In genomic region chr2:8193686-8194615, GRCh38 we compare ENCODE assay signal across 12 cellular contexts.
DNase-seq lines count a peak whose midpoint lies in the region; ATAC-seq and TF ChIP-seq lines count a peak whose summit lies in the region.
"Had no signal": no experiment of that assay in that cellular context is flagged by ENCODE, and none has a peak within 500 bp of the region (broad histone marks: within the 10 kb centered on the region; RNA-seq: fewer than 3 reads in every experiment).

No MANE protein-coding gene starts in this region.

- ATAC-seq in omental fat pad (ENCODE audit: low FRiP score), result no peak
- ATAC-seq in GM19328 (IDR thresholded peaks at IDR 0.05; ENCODE audit: unreplicated experiment), result no peak
- ATAC-seq in foreskin keratinocyte, result no peak

- H3K4me1 ChIP-seq in OCI-LY3 (ENCODE audit: low read length), result peaks cover 18% of the 10 kb centered on the region
- H3K4me1 ChIP-seq in liver (ENCODE audit: control insufficient read depth in 4 of 4, insufficient read depth in 4 of 4, low read length in 3 of 4), result peaks cover 3 to 11% (median 8%) of the 10 kb centered on the region in 4 donors
- H3K4me1 ChIP-seq in foreskin keratinocyte, result no peaks in the 10 kb centered on the region
- H3K4me1 ChIP-seq: testis had no signal

- H3K9me3 ChIP-seq in OCI-LY3 (ENCODE audit: insufficient read depth, low read length) (no peaks in the 10 kb centered on the region), liver (ENCODE audit: control insufficient read depth in 4 of 4, low read length in 3 of 4) (no peaks in the 10 kb centered on the region)
- H3K9me3 ChIP-seq: testis had no signal

- no peaks in the 10 kb centered on the region for H4K20me1 ChIP-seq in OCI-LY3 (ENCODE audit: insufficient read depth, low read length)

- H3K36me3 ChIP-seq in OCI-LY3 (replicated peaks; ENCODE audit: low read depth, low read length) (no peaks in the 10 kb centered on the region), liver (ENCODE audit: control insufficient read depth in 4 of 4, insufficient read depth in 3 of 4, low read depth in 1 of 4, low read length in 3 of 4) (no peaks in the 10 kb centered on the region)

- 20% methylated on average over 15 of the region's 15 CpGs for WGBS in liver

- H3K27me3 ChIP-seq in OCI-LY3 (ENCODE audit: low read depth, low read length), result 0 out of 2 replicates have a peak, but pooled peaks cover 9% of the 10 kb centered on the region
- no peaks in the 10 kb centered on the region for H3K27me3 ChIP-seq in liver (ENCODE audit: control insufficient read depth in 4 of 4, insufficient read depth in 4 of 4, low read length in 3 of 4)
- H3K27me3 ChIP-seq in foreskin keratinocyte, result no peaks in the 10 kb centered on the region
- H3K27me3 ChIP-seq: testis had no signal

- H3K4me2 ChIP-seq in OCI-LY3 (ENCODE audit: low read length), result peak overlapping the region; percentile 61

- no peak overlapping the region for H3K27ac ChIP-seq in OCI-LY3 (ENCODE audit: low read length)
- peak overlapping the region; percentile 1 to 22 for H3K27ac ChIP-seq in liver (ENCODE audit: low read depth in 1 of 2, low read length in 2 of 2)
- H3K27ac ChIP-seq in foreskin keratinocyte, result no peak overlapping the region
- H3K27ac ChIP-seq: testis had no signal

- TF ChIP-seq CTCF in OCI-LY3 (IDR thresholded peaks at IDR 0.05; ENCODE audit: low read depth, low read length) (no peak), liver (IDR thresholded peaks at IDR 0.05; ENCODE audit: low read depth, low read length, missing input control) (no peak), omental fat pad (IDR thresholded peaks at IDR 0.05) (no peak), foreskin keratinocyte (conservative IDR thresholded peaks at IDR 0.05) (no peak)

- H3K9ac ChIP-seq in OCI-LY3 (ENCODE audit: low read length), result peak overlapping the region; percentile 6; the same call in 1 of the 2 replicates
- no peak overlapping the region for H3K9ac ChIP-seq in liver (ENCODE audit: low read depth in 1 of 2, low read length in 2 of 2)

- H2AFZ ChIP-seq in OCI-LY3 (ENCODE audit: low read depth, low read length), result peak overlapping the region; percentile 23

- DNase-seq in DMS53 treated with DMSO at 0.1 percent for 48 hours (lab: John Stamatoyannopoulos, UW; ENCODE audit: unreplicated experiment), result peak; percentile 21
- peak; percentile 98 for DNase-seq in NCI-H146 treated with DMSO at 0.1 percent for 48 hours (lab: John Stamatoyannopoulos, UW; ENCODE audit: unreplicated experiment)
- no peak for DNase-seq in effector CD4-positive, alpha-beta T cell
- DNase-seq in omental fat pad (ENCODE audit: low spot score), result no peak
- DNase-seq in foreskin keratinocyte, result no peak
- DNase-seq: activated T-cell treated with anti-CD3 and anti-CD28 coated beads for 4 hours; stimulated activated CD4-positive, alpha-beta T cell treated with anti-CD3 and anti-CD28 coated beads, Interleukin-4, amount 100 ng/mL, for 1 hour; T-helper 1 cell; testis had no signal

- TF ChIP-seq RAD21 in liver (IDR thresholded peaks at IDR 0.05), result peak; percentile 17 to 43

- H3K4me3 ChIP-seq in OCI-LY3 (ENCODE audit: low read length) (peak overlapping the region; percentile 58), liver (ENCODE audit: low read depth in 1 of 3, low read length in 3 of 3) (peak overlapping the region; percentile 11 to 34 (median 33))
- H3K4me3 ChIP-seq: testis had no signal

- no peaks in the 10 kb centered on the region for H3K79me2 ChIP-seq in OCI-LY3 (ENCODE audit: low read length)

TF ChIP-seq in liver, 16 proteins besides CTCF, POLR2A, EP300 and RAD21:
- TF ChIP-seq YY1 (IDR thresholded peaks at IDR 0.05), result no peak
- peak; percentile 46 to 73 for TF ChIP-seq RXRA (IDR thresholded peaks at IDR 0.05)
- TF ChIP-seq HNF4G (IDR thresholded peaks at IDR 0.05), result peak; percentile 50
- peak; percentile 8 for TF ChIP-seq ATF3 (IDR thresholded peaks at IDR 0.05)
- TF ChIP-seq, protein P1, sequence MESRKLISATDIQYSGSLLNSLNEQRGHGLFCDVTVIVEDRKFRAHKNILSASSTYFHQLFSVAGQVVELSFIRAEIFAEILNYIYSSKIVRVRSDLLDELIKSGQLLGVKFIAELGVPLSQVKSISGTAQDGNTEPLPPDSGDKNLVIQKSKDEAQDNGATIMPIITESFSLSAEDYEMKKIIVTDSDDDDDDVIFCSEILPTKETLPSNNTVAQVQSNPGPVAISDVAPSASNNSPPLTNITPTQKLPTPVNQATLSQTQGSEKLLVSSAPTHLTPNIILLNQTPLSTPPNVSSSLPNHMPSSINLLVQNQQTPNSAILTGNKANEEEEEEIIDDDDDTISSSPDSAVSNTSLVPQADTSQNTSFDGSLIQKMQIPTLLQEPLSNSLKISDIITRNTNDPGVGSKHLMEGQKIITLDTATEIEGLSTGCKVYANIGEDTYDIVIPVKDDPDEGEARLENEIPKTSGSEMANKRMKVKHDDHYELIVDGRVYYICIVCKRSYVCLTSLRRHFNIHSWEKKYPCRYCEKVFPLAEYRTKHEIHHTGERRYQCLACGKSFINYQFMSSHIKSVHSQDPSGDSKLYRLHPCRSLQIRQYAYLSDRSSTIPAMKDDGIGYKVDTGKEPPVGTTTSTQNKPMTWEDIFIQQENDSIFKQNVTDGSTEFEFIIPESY (IDR thresholded peaks at IDR 0.05), result peak; percentile 48
- TF ChIP-seq HNF4A (conservative IDR thresholded peaks at IDR 0.05), result peak; percentile 79 to 89
- TF ChIP-seq, protein P2, sequence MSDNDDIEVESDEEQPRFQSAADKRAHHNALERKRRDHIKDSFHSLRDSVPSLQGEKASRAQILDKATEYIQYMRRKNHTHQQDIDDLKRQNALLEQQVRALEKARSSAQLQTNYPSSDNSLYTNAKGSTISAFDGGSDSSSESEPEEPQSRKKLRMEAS (IDR thresholded peaks at IDR 0.05), result peak; percentile 50
- TF ChIP-seq TAF1 (conservative IDR thresholded peaks at IDR 0.05), result peak; percentile 38
- TF ChIP-seq NR2F2 (IDR thresholded peaks at IDR 0.05), result no peak
- peak; percentile 83 for TF ChIP-seq SP1 (IDR thresholded peaks at IDR 0.05)

Comparison
In these comparisons a context has a peak if more than half of its experiments do, and no peak if none do; other contexts are left out.
1. DNase-seq: peak in DMS53 treated with DMSO at 0.1 percent for 48 hours (single experiment) and NCI-H146 treated with DMSO at 0.1 percent for 48 hours (single experiment); none in effector CD4-positive, alpha-beta T cell (single experiment), omental fat pad (single experiment) and foreskin keratinocyte (0 of 2).
2. H3K27ac ChIP-seq: peak in liver (2 of 2); none in OCI-LY3 (single experiment) and foreskin keratinocyte (single experiment).